In genomic region chr17:7322520-7323194, GRCh38 we compare ENCODE assay signal across 23 cellular contexts. TPM values are rescaled to one million over a fixed set of nuclear protein-coding genes. Genes with fewer than 3 reads are reported as not detected.
A peak's percentile ranks its signal among the peaks of the same experiment; 100 is the strongest.
DNase-seq lines count a peak whose midpoint lies in the region; FAIRE-seq and TF ChIP-seq lines count a peak whose summit lies in the region.
"Had no signal": no experiment of that assay in that cellular context is flagged by ENCODE, and none has a peak within 500 bp of the region (broad histone marks: within the 10 kb centered on the region; RNA-seq: fewer than 3 reads in every experiment).

No MANE protein-coding gene starts in this region.

- no peak for FAIRE-seq in RCC 7860 (lab: Jason Lieb, UNC)
- FAIRE-seq: G401.6, H54, HepG2 had no signal

- H3K27ac Mint-ChIP-seq in IgD-negative memory B cell = peak overlapping the region in 2 of 3 donors; percentile 21 to 31
- no peak overlapping the region for H3K27ac Mint-ChIP-seq in glutamatergic neuron (ENCODE audit: unreplicated experiment)
- H3K27ac Mint-ChIP-seq: B cell; CD8-positive, alpha-beta T cell had no signal

- H3K27me3 Mint-ChIP-seq in IgD-negative memory B cell (no peaks in the 10 kb centered on the region), glutamatergic neuron (ENCODE audit: unreplicated experiment) (peaks cover 2% of the 10 kb centered on the region)
- H3K27me3 Mint-ChIP-seq: B cell had no signal

- DNase-seq in NCI-H2029 (lab: John Stamatoyannopoulos, UW) (peak; percentile 17), NCI-H2029 treated with DMSO at 0.1 percent for 48 hours (lab: John Stamatoyannopoulos, UW) (no peak), GM10266 (ENCODE audit: extremely low spot score) (peak; percentile 7), iPS-NIHi11 (ENCODE audit: low spot score) (peak; percentile 47), glutamatergic neuron (no peak), RCC 7860 (ENCODE audit: low spot score) (no peak), NCI-H187 (lab: John Stamatoyannopoulos, UW) (no peak)
- DNase-seq: Caco-2; CD8-positive, alpha-beta T cell; KG1; MG63; NCI-H1105 treated with DMSO at 0.1 percent for 48 hours; NCI-H146; NCI-H2081; NCI-H345; NCI-H510A treated with DMSO at 0.1 percent for 48 hours; SJCRH30 had no signal

- H3K9me3 Mint-ChIP-seq in IgD-negative memory B cell (no peaks in the 10 kb centered on the region), glutamatergic neuron (ENCODE audit: unreplicated experiment) (no peaks in the 10 kb centered on the region)
- H3K9me3 Mint-ChIP-seq: CD8-positive, alpha-beta T cell had no signal

- H3K4me1 Mint-ChIP-seq in IgD-negative memory B cell (peaks cover 0 to 4% (median 0%) of the 10 kb centered on the region in 3 donors), glutamatergic neuron (ENCODE audit: low read depth, unreplicated experiment) (no peaks in the 10 kb centered on the region)

- no peaks in the 10 kb centered on the region for H3K36me3 Mint-ChIP-seq in IgD-negative memory B cell
- no peaks in the 10 kb centered on the region for H3K36me3 Mint-ChIP-seq in glutamatergic neuron (ENCODE audit: unreplicated experiment)

- TF ChIP-seq CTCF in GM10266 (IDR thresholded peaks at IDR 0.05; ENCODE audit: control insufficient read depth, insufficient read depth, low read depth, missing control alignments) (no peak), glutamatergic neuron (IDR thresholded peaks at IDR 0.05; ENCODE audit: partially characterized antibody, unreplicated experiment) (no peak)

- H3K4me3 Mint-ChIP-seq in IgD-negative memory B cell = no peak overlapping the region
- no peak overlapping the region for H3K4me3 Mint-ChIP-seq in glutamatergic neuron (ENCODE audit: unreplicated experiment)
- H3K4me3 Mint-ChIP-seq: B cell; CD8-positive, alpha-beta T cell had no signal

RNA-seq across cellular contexts. Expression of gene NEURL4, which starts 6.5 kb away (rescaled TPM):
- 1.7 TPM for polyA plus RNA-seq in IgD-negative memory B cell
- 97.6 TPM for total RNA-seq in glutamatergic neuron (ENCODE audit: unreplicated experiment)

RNA-seq across cellular contexts. Expression of gene GPS2, which starts 7.5 kb away (rescaled TPM):
- 128 TPM for polyA plus RNA-seq in IgD-negative memory B cell
- 98.3 TPM for total RNA-seq in glutamatergic neuron (ENCODE audit: unreplicated experiment)

RNA-seq across cellular contexts. Expression of gene ACAP1, which starts 13.7 kb away (rescaled TPM):
- 251 TPM for polyA plus RNA-seq in IgD-negative memory B cell
- not detected for total RNA-seq in glutamatergic neuron (ENCODE audit: unreplicated experiment)
- total RNA-seq: HT-29 had no signal

RNA-seq across cellular contexts. Expression of gene EIF5A, which starts 15.2 kb away (rescaled TPM):
- polyA plus RNA-seq in IgD-negative memory B cell = 221 TPM
- 347 TPM for total RNA-seq in glutamatergic neuron (ENCODE audit: unreplicated experiment)

RNA-seq across cellular contexts. Expression of gene YBX2, which starts 28.2 kb away (rescaled TPM):
- not detected for polyA plus RNA-seq in IgD-negative memory B cell
- 1.3 TPM for total RNA-seq in glutamatergic neuron (ENCODE audit: unreplicated experiment)
- total RNA-seq: CD8-positive, alpha-beta T cell; SJCRH30 had no signal

Comparison
In these comparisons a context has a peak if more than half of its experiments do, and no peak if none do; other contexts are left out.
1. DNase-seq: peak in NCI-H2029 (single experiment), GM10266 (single experiment) and iPS-NIHi11 (single experiment); none in NCI-H2029 treated with DMSO at 0.1 percent for 48 hours (single experiment), glutamatergic neuron (single experiment), RCC 7860 (single experiment) and NCI-H187 (0 of 2).